ENCODE assay signal across 6 cellular contexts in the genomic region with DNA sequence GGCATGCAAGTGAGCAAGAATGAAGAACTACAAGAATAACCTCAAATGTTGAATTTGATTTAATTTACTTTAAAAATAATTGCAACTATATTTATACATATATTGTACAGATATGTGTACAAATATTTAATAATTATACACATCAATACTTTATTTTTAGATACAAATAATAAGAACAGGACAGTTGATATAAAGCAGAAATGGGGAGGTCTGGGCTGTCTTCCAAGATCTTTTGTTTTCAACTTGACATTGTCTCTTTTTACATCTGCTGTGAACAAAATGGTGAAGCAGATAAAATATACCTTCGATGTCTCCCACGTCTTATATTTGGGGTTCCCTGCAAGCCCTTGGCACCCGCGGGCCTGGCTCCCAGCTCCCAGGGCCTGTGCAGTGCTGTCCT.
"Had no signal": no experiment of that assay in that cellular context is flagged by ENCODE, and none has a peak within 500 bp of the region (broad histone marks: within the 10 kb centered on the region; RNA-seq: fewer than 3 reads in every experiment).

No MANE protein-coding gene starts in this region.

- H2AFZ ChIP-seq: GM23338 had no signal

- H3K4me2 ChIP-seq: GM23338 had no signal

- H3K4me1 Mint-ChIP-seq: GM23338 had no signal

- H3K27ac ChIP-seq: HL-60 had no signal

- H3K27ac Mint-ChIP-seq: GM23338, HFFc6 had no signal

- H3K9me3 ChIP-seq: HAP-1 had no signal

- H3K36me3 ChIP-seq: HAP-1 had no signal

- H3K4me3 ChIP-seq: GM23338, HAP-1 had no signal

- DNase-seq: HFFc6 had no signal

- ATAC-seq: GM23338, HCT116, HepG2 had no signal

- H3K9me3 Mint-ChIP-seq: GM23338, HFFc6 had no signal

- H3K4me1 ChIP-seq: HAP-1 had no signal

- H3K4me3 Mint-ChIP-seq: GM23338, HFFc6 had no signal
